ENCODE assay signal across 8 cellular contexts in genomic region chr21:28745131-28746055, GRCh38.
A peak's percentile ranks its signal among the peaks of the same experiment; 100 is the strongest.
DNase-seq lines count a peak whose midpoint lies in the region; ATAC-seq and TF ChIP-seq lines count a peak whose summit lies in the region.

No MANE protein-coding gene starts in this region.

- in situ Hi-C loops in GM13976 (cut with MboI; ENCODE audit: low sequenced_read_pairs, unreplicated experiment) (loop anchor here (10.0 to 25.0 kb wide), 2 partner anchors 221 to 1908 kb away; partner anchors contain the start of gene ADAMTS1), astrocyte of the cerebellum (cut with HindIII; ENCODE audit: low sequenced_read_pairs) (loop anchor here (25.0 kb wide), 1 partner anchor 1883 kb away; no protein-coding TSS in a partner anchor)

- H3K4me3 ChIP-seq in astrocyte of the cerebellum (ENCODE audit: low read depth, low read length): peak overlapping the region; percentile 35

- ATAC-seq in HG02885 (IDR thresholded peaks at IDR 0.05; ENCODE audit: poor library complexity, unreplicated experiment): peak; percentile 86

- TF ChIP-seq CTCF in GM13976 (IDR thresholded peaks at IDR 0.05; ENCODE audit: borderline replicate concordance, control extremely low read depth, extremely low read depth, insufficient read depth, missing control alignments) (peak; percentile 81), astrocyte of the cerebellum (IDR thresholded peaks at IDR 0.05; ENCODE audit: low read depth, low read length, missing control alignments) (peak; percentile 82)

- DNase-seq in GM13976 (ENCODE audit: low spot score) (peak; percentile 41), NCI-H146 treated with DMSO at 0.1 percent for 48 hours (lab: John Stamatoyannopoulos, UW; ENCODE audit: unreplicated experiment) (peak; percentile 42), T-helper 2 cell (peak; percentile 11 to 81 (median 43)), astrocyte of the cerebellum (ENCODE audit: low read depth) (peak; percentile 88), hepatic stellate cell (ENCODE audit: low spot score) (peak; percentile 36), retina (peak; percentile 70), mesenteric fat pad (ENCODE audit: low spot score) (no peak)
